Comparison of ENCODE assay signal across 22 cellular contexts in the genomic region with DNA sequence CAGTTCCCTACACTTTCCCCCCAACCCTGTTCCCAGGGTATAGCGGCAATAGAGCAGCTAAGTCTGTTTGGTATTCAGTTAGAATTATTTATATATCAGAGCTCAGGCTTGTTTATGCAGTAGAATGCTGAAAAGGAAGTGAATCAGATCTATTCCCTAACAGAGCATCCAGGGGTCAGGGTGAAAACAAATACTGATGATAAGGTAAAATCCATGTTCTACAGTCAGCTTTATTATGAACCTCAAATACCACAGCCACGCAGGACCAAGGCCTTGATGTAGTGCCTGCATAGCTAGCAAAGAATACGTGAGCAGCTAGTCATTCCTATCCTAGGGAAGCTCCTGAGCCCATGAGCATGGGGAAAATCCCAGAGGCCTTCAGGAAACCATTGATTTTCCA.
DNase-seq lines count a peak whose midpoint lies in the region; TF ChIP-seq lines count a peak whose summit lies in the region.
"Had no signal": no experiment of that assay in that cellular context is flagged by ENCODE, and none has a peak within 500 bp of the region (broad histone marks: within the 10 kb centered on the region; RNA-seq: fewer than 3 reads in every experiment).

No MANE protein-coding gene starts in this region.

- no peak overlapping the region for H3K9ac ChIP-seq in adipocyte (ENCODE audit: low read length)

- peak overlapping the region; percentile 38 for H3K27ac ChIP-seq in osteoblast (ENCODE audit: low read depth, low read length)
- H3K27ac ChIP-seq: left ventricle myocardium inferior, tibial nerve had no signal

- in situ Hi-C loops in ACHN (cut with HindIII; ENCODE audit: low pct_ligation_motif_present, low pct_unique_long_range_greater_than_20kb, low sequenced_read_pairs) = no loop called here

- H3K4me2 ChIP-seq in osteoblast (ENCODE audit: insufficient read depth, low read length) = no peak overlapping the region

- H3K79me2 ChIP-seq in osteoblast (ENCODE audit: insufficient read depth, low read length) = no peaks in the 10 kb centered on the region

- DNase-seq in GM03348 (ENCODE audit: low spot score) = peak; percentile 16
- peak; percentile 8 for DNase-seq in adipocyte (ENCODE audit: low read depth)
- peak; percentile 48 for DNase-seq in fibroblast of peridontal ligament (ENCODE audit: extremely low read depth)
- peak; percentile 85 for DNase-seq in osteoblast (ENCODE audit: insufficient read length, low spot score, missing footprints)
- no peak for DNase-seq in RPMI8226
- DNase-seq in NCI-H345 treated with DMSO at 0.1 percent for 48 hours (lab: John Stamatoyannopoulos, UW; ENCODE audit: unreplicated experiment) = no peak
- no peak for DNase-seq in ACHN
- no peak for DNase-seq in activated naive CD4-positive, alpha-beta T cell (lab: John Stamatoyannopoulos, UW)
- DNase-seq: activated CD4-positive, alpha-beta T cell treated with anti-CD3 and anti-CD28 coated beads for 36 hours; Caco-2; central memory CD4-positive, alpha-beta T cell; EL; left ventricle myocardium inferior; MG63; NCI-H1436 treated with DMSO at 0.1 percent for 48 hours; NCI-H2171; NCI-H526 treated with DMSO at 0.1 percent for 48 hours; nephron progenitor cell; SHP77 treated with DMSO at 0.1 percent for 48 hours; small intestine; stimulated activated CD4-positive, alpha-beta T cell treated with anti-CD3 and anti-CD28 coated beads, Interleukin-4, amount 100 ng/mL, for 24 hours had no signal

- H4K20me1 ChIP-seq in osteoblast (ENCODE audit: insufficient read depth, low read length) = no peaks in the 10 kb centered on the region

- peaks cover 13% of the 10 kb centered on the region for H3K4me1 ChIP-seq in adipocyte (ENCODE audit: control insufficient read depth, insufficient read depth, low read length)
- peaks cover 10% of the 10 kb centered on the region for H3K4me1 ChIP-seq in osteoblast (ENCODE audit: insufficient read depth, low read length)
- H3K4me1 ChIP-seq: Caco-2 had no signal

- H3K36me3 ChIP-seq in adipocyte (ENCODE audit: control insufficient read depth, insufficient read depth, low read length, severe bottlenecking) (no peaks in the 10 kb centered on the region), osteoblast (ENCODE audit: insufficient read depth, low read length) (no peaks in the 10 kb centered on the region)
- H3K36me3 ChIP-seq: left ventricle myocardium inferior, MG63, tibial nerve had no signal

- H3K27me3 ChIP-seq in adipocyte (replicated peaks; ENCODE audit: control insufficient read depth, insufficient read depth, low read length) (no peaks in the 10 kb centered on the region), osteoblast (ENCODE audit: insufficient read depth, low read length) (no peaks in the 10 kb centered on the region)
- H3K27me3 ChIP-seq: MG63, tibial nerve had no signal

- no peak for TF ChIP-seq CTCF in osteoblast (IDR thresholded peaks at IDR 0.05; ENCODE audit: extremely low read depth, low read depth, low read length)

- H3K9me3 ChIP-seq in adipocyte (ENCODE audit: control insufficient read depth, low read length) (no peaks in the 10 kb centered on the region), osteoblast (ENCODE audit: low read depth, low read length) (no peaks in the 10 kb centered on the region)
- H3K9me3 ChIP-seq: Caco-2, left ventricle myocardium inferior, MG63, tibial nerve had no signal

- H3K4me3 ChIP-seq in adipocyte (ENCODE audit: low read length) = no peak overlapping the region
- H3K4me3 ChIP-seq in osteoblast (ENCODE audit: insufficient read depth, low read length) = no peak overlapping the region
- H3K4me3 ChIP-seq: left ventricle myocardium inferior, MG63, tibial nerve had no signal

- H2AFZ ChIP-seq in osteoblast (ENCODE audit: low read length) = no peak overlapping the region

Comparison
In these comparisons a context has a peak if more than half of its experiments do, and no peak if none do; other contexts are left out.
1. DNase-seq: peak in GM03348 (single experiment), adipocyte (single experiment), fibroblast of peridontal ligament (single experiment) and osteoblast (single experiment); none in RPMI8226 (single experiment), NCI-H345 treated with DMSO at 0.1 percent for 48 hours (single experiment), ACHN (single experiment) and activated naive CD4-positive, alpha-beta T cell (0 of 4).